ENCODE assay signal across 8 cellular contexts in genomic region chr10:132551093-132551807, GRCh38. TPM values are rescaled to one million over a fixed set of nuclear protein-coding genes. Genes with fewer than 3 reads are reported as not detected.
DNase-seq lines count a peak whose midpoint lies in the region; ATAC-seq and TF ChIP-seq lines count a peak whose summit lies in the region.

No MANE protein-coding gene starts in this region.

- H3K4me1 ChIP-seq in HEK293 (ENCODE audit: control insufficient read depth, insufficient read depth, low read length): no peaks in the 10 kb centered on the region
- H3K4me1 ChIP-seq in left lung: peaks cover 0 to 74% of the 10 kb centered on the region in 2 donors

- peaks cover 49% of the 10 kb centered on the region for H3K4me1 Mint-ChIP-seq in activated CD4-positive, alpha-beta T cell treated with anti-CD3 and anti-CD28 coated beads for 36 hours

- H3K27me3 ChIP-seq in left lung: no peaks in the 10 kb centered on the region

- no peaks in the 10 kb centered on the region for H3K9me3 Mint-ChIP-seq in activated CD4-positive, alpha-beta T cell treated with anti-CD3 and anti-CD28 coated beads for 36 hours (ENCODE audit: low read depth)

- TF ChIP-seq CTCF in HEK293 (tag by site-specific recombination; IDR thresholded peaks at IDR 0.05) (no peak), left lung (IDR thresholded peaks at IDR 0.05) (no peak)

- H3K36me3 Mint-ChIP-seq in activated CD4-positive, alpha-beta T cell treated with anti-CD3 and anti-CD28 coated beads for 36 hours (ENCODE audit: low read depth): no peaks in the 10 kb centered on the region

- ATAC-seq in activated CD4-positive, alpha-beta T cell treated with anti-CD3 and anti-CD28 coated beads for 36 hours: peak; percentile 75
- peak; percentile 11 for ATAC-seq in left lung
- ATAC-seq in HG02970 (IDR thresholded peaks at IDR 0.05; ENCODE audit: low FRiP score, unreplicated experiment): no peak

- no peaks in the 10 kb centered on the region for H3K27me3 Mint-ChIP-seq in activated CD4-positive, alpha-beta T cell treated with anti-CD3 and anti-CD28 coated beads for 36 hours

- peak overlapping the region; percentile 84 for H3K27ac Mint-ChIP-seq in activated CD4-positive, alpha-beta T cell treated with anti-CD3 and anti-CD28 coated beads for 36 hours

- CTCF ChIA-PET in activated CD4-positive, alpha-beta T cell treated with anti-CD3 and anti-CD28 coated beads for 36 hours (lab: Charles Lee): interaction anchor here (1.1 to 1.7 kb wide), 2 partner anchors 9 to 11 kb away, joined by 4 to 9 read pairs; no protein-coding TSS in a partner anchor
- CTCF ChIA-PET in HEK293 (lab: Yijun Ruan, JAX): interaction anchor here (0.7 to 1.7 kb wide), 2 partner anchors 11 to 92 kb away, joined by 3 to 6 read pairs; no protein-coding TSS in a partner anchor

- no peaks in the 10 kb centered on the region for H3K9me3 ChIP-seq in HEK293 (ENCODE audit: control insufficient read depth, insufficient read depth, low read depth, low read length)
- no peaks in the 10 kb centered on the region for H3K9me3 ChIP-seq in left lung

- peak; percentile 69 for DNase-seq in activated CD4-positive, alpha-beta T cell treated with anti-CD3 and anti-CD28 coated beads for 36 hours
- no peak for DNase-seq in activated CD4-positive, alpha-beta T cell treated with anti-CD3 and anti-CD28 coated beads for 4 hours
- DNase-seq in NOMO-1 treated with DMSO at 0.1 percent for 48 hours (lab: John Stamatoyannopoulos, UW; ENCODE audit: unreplicated experiment) (peak; percentile 95), left lung (peak; percentile 43 to 84), occipital lobe (lab: John Stamatoyannopoulos, UW) (no peak), hepatic stellate cell (ENCODE audit: low spot score) (no peak)

- peak overlapping the region; percentile 39 for H3K4me3 Mint-ChIP-seq in activated CD4-positive, alpha-beta T cell treated with anti-CD3 and anti-CD28 coated beads for 36 hours

- POLR2A ChIA-PET in activated CD4-positive, alpha-beta T cell treated with anti-CD3 and anti-CD28 coated beads for 36 hours (lab: Charles Lee): no interaction called here
- POLR2A ChIA-PET in HEK293 (lab: Yijun Ruan, JAX): no interaction called here

- H3K36me3 ChIP-seq in HEK293 (ENCODE audit: control insufficient read depth in 2 of 2, insufficient read depth in 1 of 2, low read length in 2 of 2) (no peaks in the 10 kb centered on the region), left lung (no peaks in the 10 kb centered on the region)

- H3K27ac ChIP-seq in HEK293 (ENCODE audit: extremely low read depth, low read depth, low read length): no peak overlapping the region
- peak overlapping the region in 1 of 2 donors; percentile 88 for H3K27ac ChIP-seq in left lung

- intact Hi-C loops in activated CD4-positive, alpha-beta T cell treated with anti-CD3 and anti-CD28 coated beads for 36 hours (cut with DNase I, micrococcal nuclease): no loop called here
- intact Hi-C loops in left lung (cut with DNase I): no loop called here

- H3K4me3 ChIP-seq in HEK293 (ENCODE audit: low read depth, low read length): no peak overlapping the region
- no peak overlapping the region for H3K4me3 ChIP-seq in left lung

TF ChIP-seq in HEK293, 187 proteins besides CTCF, POLR2A, EP300 and RAD21:
- TF ChIP-seq ZIC2 (tag by site-specific recombination; IDR thresholded peaks at IDR 0.05) (peak; percentile 86), ZNF621 (tag by site-specific recombination; IDR thresholded peaks at IDR 0.05) (no peak)

RNA-seq across cellular contexts. Expression of gene INPP5A, which starts 13.7 kb away (rescaled TPM):
- total RNA-seq in activated CD4-positive, alpha-beta T cell treated with anti-CD3 and anti-CD28 coated beads for 36 hours: 1 to 10 TPM; 8.1 to 9.3 TPM
- total RNA-seq in left lung (10 to 100 TPM; 32.0 to 37.0 TPM), occipital lobe (29.3 TPM)

Comparison
In these comparisons a context has a peak if more than half of its experiments do, and no peak if none do; other contexts are left out.
1. DNase-seq: peak in activated CD4-positive, alpha-beta T cell treated with anti-CD3 and anti-CD28 coated beads for 36 hours (single experiment), NOMO-1 treated with DMSO at 0.1 percent for 48 hours (single experiment) and left lung (2 of 2); none in activated CD4-positive, alpha-beta T cell treated with anti-CD3 and anti-CD28 coated beads for 4 hours (0 of 2), occipital lobe (single experiment) and hepatic stellate cell (single experiment).